1 cellular context compared by ENCODE assay signal in genomic region chr20:59350330-59351147, GRCh38.
TF ChIP-seq lines count a peak whose summit lies in the region.

No MANE protein-coding gene starts in this region.

TF ChIP-seq in A549, 52 proteins besides CTCF, POLR2A, EP300 and RAD21 (continued from another document):
- no peak for TF ChIP-seq REST (IDR thresholded peaks at IDR 0.05)
- TF ChIP-seq FOSL2 (IDR thresholded peaks at IDR 0.05), result peak; percentile 51
- TF ChIP-seq FOSL2 (CRISPR knock-in tag; IDR thresholded peaks at IDR 0.05), result peak; percentile 48
- no peak for TF ChIP-seq CBX2 (IDR thresholded peaks at IDR 0.05; ENCODE audit: borderline replicate concordance, low read depth)
- no peak for TF ChIP-seq TFCP2L1 (CRISPR knock-in tag; IDR thresholded peaks at IDR 0.05)
- no peak for TF ChIP-seq HDAC2 (IDR thresholded peaks at IDR 0.05)
- TF ChIP-seq SREBF2 (IDR thresholded peaks at IDR 0.05), result no peak
- no peak for TF ChIP-seq ZFP36 (IDR thresholded peaks at IDR 0.05; ENCODE audit: borderline replicate concordance, partially characterized antibody)
- no peak for TF ChIP-seq MAZ (IDR thresholded peaks at IDR 0.05; ENCODE audit: borderline replicate concordance, low read depth, low read length)
- no peak for TF ChIP-seq RFX5 (IDR thresholded peaks at IDR 0.05)
- TF ChIP-seq BCL3 (IDR thresholded peaks at IDR 0.05), result peak; percentile 61; the same call in 1 of the 3 replicates
- TF ChIP-seq HOXA7 (CRISPR knock-in tag; IDR thresholded peaks at IDR 0.05), result no peak
- no peak for TF ChIP-seq MAFK (IDR thresholded peaks at IDR 0.05; ENCODE audit: partially characterized antibody)
- TF ChIP-seq KDM5A (IDR thresholded peaks at IDR 0.05), result no peak
- no peak for TF ChIP-seq CHD2 (IDR thresholded peaks at IDR 0.05; ENCODE audit: low read length, partially characterized antibody)
- TF ChIP-seq MYC (IDR thresholded peaks at IDR 0.05; ENCODE audit: borderline replicate concordance, low read length), result no peak
- no peak for TF ChIP-seq ZNF302 (CRISPR knock-in tag; IDR thresholded peaks at IDR 0.05)
- TF ChIP-seq PBX3 (IDR thresholded peaks at IDR 0.05), result no peak
- no peak for TF ChIP-seq JUN (IDR thresholded peaks at IDR 0.05)
- TF ChIP-seq HEYL (CRISPR knock-in tag; IDR thresholded peaks at IDR 0.05), result no peak
